ENCODE assay signal across 10 cellular contexts in the genomic region with DNA sequence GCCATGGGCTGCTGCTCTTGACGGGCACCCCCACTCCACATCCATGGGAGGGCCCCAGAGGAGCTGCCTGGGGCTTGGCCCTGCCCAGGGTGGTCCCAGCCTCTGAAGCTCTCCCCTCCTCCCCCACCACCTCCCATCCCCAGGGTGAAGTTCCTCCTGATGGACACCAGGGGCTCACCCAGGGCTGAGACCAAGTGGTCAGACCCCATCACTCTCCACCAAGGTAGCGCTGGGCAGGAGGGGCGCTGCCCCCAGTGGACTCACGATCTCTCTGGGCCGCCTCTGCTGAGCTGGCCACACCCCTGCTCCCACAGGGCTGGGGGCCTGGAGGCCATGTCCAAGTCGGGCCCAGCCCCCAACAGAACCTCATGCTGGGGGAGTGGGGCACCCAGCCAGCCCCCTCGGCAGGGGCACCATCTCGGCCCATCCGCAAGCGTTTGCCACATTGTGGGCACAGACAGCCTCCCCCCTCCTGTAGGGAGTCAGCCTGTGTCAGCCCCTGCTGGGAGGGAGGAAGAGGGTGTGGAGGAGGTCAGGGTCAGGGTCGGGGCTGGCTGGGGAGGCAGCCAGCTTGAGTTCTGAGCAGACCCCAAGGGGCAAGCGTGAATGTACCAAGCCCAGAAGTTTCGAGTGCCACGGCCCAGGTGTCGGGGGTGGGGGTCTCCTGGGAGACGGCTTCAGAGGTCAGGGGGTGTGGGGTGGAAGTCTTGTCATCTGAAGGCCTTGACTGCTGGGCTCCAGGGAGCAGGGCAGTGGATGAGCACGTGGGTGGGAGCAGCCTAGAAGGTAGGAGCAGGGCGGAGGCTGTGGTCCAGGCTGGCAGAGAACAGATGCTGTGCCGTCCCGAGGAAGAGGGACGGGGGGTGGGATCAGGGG. TPM values are rescaled to one million over a fixed set of nuclear protein-coding genes. Genes with fewer than 3 reads are reported as not detected.
DNase-seq lines count a peak whose midpoint lies in the region; ATAC-seq and TF ChIP-seq lines count a peak whose summit lies in the region.
"Had no signal": no experiment of that assay in that cellular context is flagged by ENCODE, and none has a peak within 500 bp of the region (broad histone marks: within the 10 kb centered on the region; RNA-seq: fewer than 3 reads in every experiment).

No MANE protein-coding gene starts in this region.

- peak in 1 of 2 donors; percentile 0 for DNase-seq in activated T-cell treated with anti-CD3 and anti-CD28 coated beads, Interleukin-2, amount 50 U/mL, for 72 hours
- no peak for DNase-seq in activated T-cell treated with anti-CD3 and anti-CD28 coated beads for 4 hours
- no peak for DNase-seq in NT2/D1 (ENCODE audit: low read depth, low spot score)
- peak; percentile 11 for DNase-seq in fibroblast of pulmonary artery (ENCODE audit: low read depth)
- DNase-seq in stimulated activated naive B cell treated with anti-CD40 and anti-IgM and Interleukin-4, amounts not matched to agents 10 μg/mL and 1 μg/mL and 100 μg/mL, for 72 hours, result no peak
- no peak for DNase-seq in NCI-H2029 treated with DMSO at 0.1 percent for 48 hours (lab: John Stamatoyannopoulos, UW)
- DNase-seq: effector CD8-positive, alpha-beta T cell; NCI-H1436 treated with DMSO at 0.1 percent for 48 hours had no signal

- no peaks in the 10 kb centered on the region for H3K36me3 ChIP-seq in NT2/D1 (ENCODE audit: insufficient read depth, insufficient read length, low read length)

- no peak overlapping the region for H3K27ac Mint-ChIP-seq in activated T-cell treated with anti-CD3 and anti-CD28 coated beads, Interleukin-2, amount 50 U/mL, for 72 hours
- H3K27ac Mint-ChIP-seq in stimulated activated naive B cell treated with anti-CD40 and anti-IgM and Interleukin-4, amounts not matched to agents 10 μg/mL and 1 μg/mL and 100 μg/mL, for 72 hours, result no peak overlapping the region

- peak overlapping the region; percentile 32 for H3K9ac ChIP-seq in NT2/D1 (ENCODE audit: insufficient read length, low read depth)

- peak; percentile 13 to 20 for ATAC-seq in activated T-cell treated with anti-CD3 and anti-CD28 coated beads, Interleukin-2, amount 50 U/mL, for 72 hours (replicated peaks in 1 of 2)
- peak; percentile 29 to 38 for ATAC-seq in stimulated activated naive B cell treated with anti-CD40 and anti-IgM and Interleukin-4, amounts not matched to agents 10 μg/mL and 1 μg/mL and 100 μg/mL, for 72 hours (replicated peaks)
- ATAC-seq in HG03175 (IDR thresholded peaks at IDR 0.05; ENCODE audit: unreplicated experiment), result no peak
- ATAC-seq in HG03108 (IDR thresholded peaks at IDR 0.05; ENCODE audit: unreplicated experiment), result no peak

- no peaks in the 10 kb centered on the region for H3K27me3 ChIP-seq in NT2/D1 (ENCODE audit: insufficient read depth, insufficient read length)

- H3K4me3 ChIP-seq in NT2/D1 (ENCODE audit: insufficient read length, low read depth) (no peak overlapping the region), fibroblast of pulmonary artery (replicated peaks; ENCODE audit: low read depth, low read length) (no peak overlapping the region)

- H3K4me1 Mint-ChIP-seq in activated T-cell treated with anti-CD3 and anti-CD28 coated beads, Interleukin-2, amount 50 U/mL, for 72 hours (ENCODE audit: low read depth), result no peaks in the 10 kb centered on the region
- H3K4me1 Mint-ChIP-seq in stimulated activated naive B cell treated with anti-CD40 and anti-IgM and Interleukin-4, amounts not matched to agents 10 μg/mL and 1 μg/mL and 100 μg/mL, for 72 hours, result no peaks in the 10 kb centered on the region

- peak; percentile 39 for TF ChIP-seq CTCF in fibroblast of pulmonary artery (IDR thresholded peaks at IDR 0.05; ENCODE audit: low read length, missing control alignments)

- H3K4me3 Mint-ChIP-seq in activated T-cell treated with anti-CD3 and anti-CD28 coated beads, Interleukin-2, amount 50 U/mL, for 72 hours, result no peak overlapping the region
- no peak overlapping the region for H3K4me3 Mint-ChIP-seq in stimulated activated naive B cell treated with anti-CD40 and anti-IgM and Interleukin-4, amounts not matched to agents 10 μg/mL and 1 μg/mL and 100 μg/mL, for 72 hours

- H3K4me1 ChIP-seq in NT2/D1 (ENCODE audit: insufficient read depth, insufficient read length), result peaks cover 12% of the 10 kb centered on the region

- H3K9me3 ChIP-seq in NT2/D1 (ENCODE audit: insufficient read depth, low read length), result no peaks in the 10 kb centered on the region

- no peaks in the 10 kb centered on the region for H3K36me3 Mint-ChIP-seq in activated T-cell treated with anti-CD3 and anti-CD28 coated beads, Interleukin-2, amount 50 U/mL, for 72 hours (ENCODE audit: insufficient read depth in 2 of 2)
- no peaks in the 10 kb centered on the region for H3K36me3 Mint-ChIP-seq in stimulated activated naive B cell treated with anti-CD40 and anti-IgM and Interleukin-4, amounts not matched to agents 10 μg/mL and 1 μg/mL and 100 μg/mL, for 72 hours

- H3K9me3 Mint-ChIP-seq in activated T-cell treated with anti-CD3 and anti-CD28 coated beads, Interleukin-2, amount 50 U/mL, for 72 hours, result no peaks in the 10 kb centered on the region
- no peaks in the 10 kb centered on the region for H3K9me3 Mint-ChIP-seq in stimulated activated naive B cell treated with anti-CD40 and anti-IgM and Interleukin-4, amounts not matched to agents 10 μg/mL and 1 μg/mL and 100 μg/mL, for 72 hours

- peaks cover 10% of the 10 kb centered on the region for H3K27me3 Mint-ChIP-seq in activated T-cell treated with anti-CD3 and anti-CD28 coated beads, Interleukin-2, amount 50 U/mL, for 72 hours (ENCODE audit: low read depth)
- H3K27me3 Mint-ChIP-seq in stimulated activated naive B cell treated with anti-CD40 and anti-IgM and Interleukin-4, amounts not matched to agents 10 μg/mL and 1 μg/mL and 100 μg/mL, for 72 hours, result peaks cover 0 to 9% of the 10 kb centered on the region in 2 donors

RNA-seq across cellular contexts. Expression of a gene that starts 2.8 kb away (rescaled TPM):
- 1 to 10 TPM; 3.2 to 3.3 TPM for total RNA-seq in activated T-cell treated with anti-CD3 and anti-CD28 coated beads, Interleukin-2, amount 50 U/mL, for 72 hours

RNA-seq across cellular contexts. Expression of a gene that starts 29.9 kb away (rescaled TPM):
- under 1 TPM in 1 of 2 donors, not detected in 1; 0.58 TPM for total RNA-seq in activated T-cell treated with anti-CD3 and anti-CD28 coated beads, Interleukin-2, amount 50 U/mL, for 72 hours

RNA-seq across cellular contexts. Expression of a gene that starts 51.7 kb away (rescaled TPM):
- total RNA-seq in activated T-cell treated with anti-CD3 and anti-CD28 coated beads, Interleukin-2, amount 50 U/mL, for 72 hours, result 10 to 100 TPM; 40.6 to 49.4 TPM

Comparison
In these comparisons a context has a peak if more than half of its experiments do, and no peak if none do; other contexts are left out.
1. ATAC-seq: peak in activated T-cell treated with anti-CD3 and anti-CD28 coated beads, Interleukin-2, amount 50 U/mL, for 72 hours (2 of 2) and stimulated activated naive B cell treated with anti-CD40 and anti-IgM and Interleukin-4, amounts not matched to agents 10 μg/mL and 1 μg/mL and 100 μg/mL, for 72 hours (2 of 2); none in HG03175 (single experiment) and HG03108 (single experiment).